ENCODE assay signal across 20 cellular contexts in the genomic region with DNA sequence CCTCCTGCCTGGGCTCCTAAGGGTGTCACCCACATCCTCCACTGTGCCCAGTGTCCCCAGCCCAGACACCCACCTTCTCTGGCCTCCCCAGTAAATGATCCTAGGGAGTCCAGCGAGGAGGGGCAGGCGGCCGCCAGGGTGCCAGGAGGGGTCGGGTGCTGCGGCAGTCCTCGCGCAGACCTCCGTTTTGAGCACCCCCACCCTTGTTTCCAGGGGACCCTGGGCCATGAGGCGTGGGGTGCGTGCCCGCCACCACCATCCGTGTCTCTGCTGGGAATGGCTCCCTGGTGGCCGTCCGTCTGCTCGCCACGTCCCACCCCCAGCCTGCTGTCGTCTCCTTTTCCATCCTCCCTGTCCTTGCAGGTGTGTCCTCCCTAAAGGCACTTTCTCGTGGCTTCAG.
DNase-seq lines count a peak whose midpoint lies in the region; ATAC-seq, FAIRE-seq and TF ChIP-seq lines count a peak whose summit lies in the region.
"Had no signal": no experiment of that assay in that cellular context is flagged by ENCODE, and none has a peak within 500 bp of the region (broad histone marks: within the 10 kb centered on the region; RNA-seq: fewer than 3 reads in every experiment).

No MANE protein-coding gene starts in this region.

- no peak overlapping the region for H4K5ac ChIP-seq in H1 (ENCODE audit: insufficient read length, low read depth, low read length)

- no peaks in the 10 kb centered on the region for H3K27me3 Mint-ChIP-seq in activated naive CD4-positive, alpha-beta T cell treated with anti-CD3 and anti-CD28 coated beads, Interleukin-2, amount 10 ng/mL, durations not matched to agents 7 days and 5 days
- H3K27me3 Mint-ChIP-seq: B cell; CD4-positive, alpha-beta memory T cell had no signal

- no peak overlapping the region for H2BK15ac ChIP-seq in H1 (ENCODE audit: low read length)

- 94% methylated on average over 18 of the region's 18 CpGs; no CpG with 5 or more reads in 1 of the 2 experiments for WGBS in H1 (ENCODE audit: extremely low coverage in 1 of 2, insufficient coverage in 1 of 2, insufficient read length in 1 of 2, insufficient replicate concordance in 2 of 2, low coverage in 1 of 2, low lambda C conversion rate in 2 of 2, missing lambda C conversion rate in 1 of 2), 2 experiments

- H2BK20ac ChIP-seq in H1 (ENCODE audit: low read length), result no peak overlapping the region

- H3K9ac ChIP-seq in H1 (replicated peaks in 1 of 4; ENCODE audit: extremely low read depth in 1 of 4, low read depth in 3 of 4, low read length in 3 of 4) (no peak overlapping the region), rectal smooth muscle tissue (ENCODE audit: low read length) (no peak overlapping the region)

- POLR2A ChIA-PET in H1 (lab: Charles Lee; ENCODE audit: partially characterized antibody), result no interaction called here

- no peak for TF ChIP-seq EP300 in H1 (IDR thresholded peaks at IDR 0.05; ENCODE audit: borderline replicate concordance in 1 of 2, low read depth in 2 of 2, low read length in 2 of 2)

- H4K8ac ChIP-seq in H1 (ENCODE audit: extremely low read depth, insufficient read depth, low read length), result no peak overlapping the region; the same call in 1 of the 2 replicates

- TF ChIP-seq POLR2A in H1 (IDR thresholded peaks at IDR 0.05; ENCODE audit: control extremely low read depth in 1 of 2, low read depth in 2 of 2, low read length in 2 of 2), result no peak

- H3K4me3 Mint-ChIP-seq in activated naive CD4-positive, alpha-beta T cell treated with anti-CD3 and anti-CD28 coated beads, Interleukin-2, amount 10 ng/mL, durations not matched to agents 7 days and 5 days, result no peak overlapping the region
- H3K4me3 Mint-ChIP-seq: B cell; CD4-positive, alpha-beta memory T cell; HFFc6 had no signal

- TF ChIP-seq CTCF in cardiac muscle cell (IDR thresholded peaks at IDR 0.05; ENCODE audit: low read depth, low read length) (no peak), H1 (IDR thresholded peaks at IDR 0.05; ENCODE audit: control extremely low read depth in 1 of 3, insufficient read depth in 1 of 3, low read depth in 1 of 3, low read length in 3 of 3) (no peak)

- no peak overlapping the region for H3K4me2 ChIP-seq in H1 (ENCODE audit: insufficient read depth in 1 of 2, low read depth in 2 of 2, low read length in 2 of 2)

- peaks cover 38% of the 10 kb centered on the region for H3K9me3 Mint-ChIP-seq in activated naive CD4-positive, alpha-beta T cell treated with anti-CD3 and anti-CD28 coated beads, Interleukin-2, amount 10 ng/mL, durations not matched to agents 7 days and 5 days

- H3K79me2 ChIP-seq in H1 (ENCODE audit: control insufficient read depth in 1 of 2, insufficient read depth in 2 of 2, low read length in 2 of 2), result no peaks in the 10 kb centered on the region

- H2BK12ac ChIP-seq in H1 (ENCODE audit: low read depth, low read length), result no peak overlapping the region

- no peak overlapping the region for H3K23ac ChIP-seq in H1 (ENCODE audit: insufficient read length)

- H3K4me1 ChIP-seq in cardiac muscle cell (ENCODE audit: low read depth), result peaks cover 7% of the 10 kb centered on the region
- H3K4me1 ChIP-seq in H1 (replicated peaks in 1 of 4; ENCODE audit: control insufficient read depth in 3 of 4, insufficient read depth in 4 of 4, low read length in 3 of 4), result no peaks in the 10 kb centered on the region
- H3K4me1 ChIP-seq in rectal smooth muscle tissue (ENCODE audit: control insufficient read depth, insufficient read depth, low read length), result peaks cover 9% of the 10 kb centered on the region

- no peaks in the 10 kb centered on the region for H3K79me1 ChIP-seq in H1 (ENCODE audit: low read depth, low read length)

- H3K27ac Mint-ChIP-seq in activated naive CD4-positive, alpha-beta T cell treated with anti-CD3 and anti-CD28 coated beads, Interleukin-2, amount 10 ng/mL, durations not matched to agents 7 days and 5 days, result no peak overlapping the region
- H3K27ac Mint-ChIP-seq: B cell; CD4-positive, alpha-beta memory T cell; HFFc6 had no signal

- no peak overlapping the region for H3K4ac ChIP-seq in H1 (replicated peaks; ENCODE audit: insufficient read length, low read depth, low read length)

- no peaks in the 10 kb centered on the region for H3K4me1 Mint-ChIP-seq in activated naive CD4-positive, alpha-beta T cell treated with anti-CD3 and anti-CD28 coated beads, Interleukin-2, amount 10 ng/mL, durations not matched to agents 7 days and 5 days
- H3K4me1 Mint-ChIP-seq: B cell had no signal

- H4K20me1 ChIP-seq in H1 (replicated peaks in 1 of 2; ENCODE audit: control insufficient read depth in 1 of 2, insufficient read depth in 2 of 2, low read length in 2 of 2), result no peaks in the 10 kb centered on the region

- no peak overlapping the region for H2AK5ac ChIP-seq in H1 (ENCODE audit: low read depth, low read length)

- H3K56ac ChIP-seq in H1 (replicated peaks; ENCODE audit: insufficient read length, low read depth, low read length), result no peak overlapping the region

- H2BK5ac ChIP-seq in H1 (ENCODE audit: low read depth, low read length), result no peak overlapping the region

- H3K9me3 ChIP-seq in cardiac muscle cell (ENCODE audit: low read depth) (no peaks in the 10 kb centered on the region), H1 (ENCODE audit: insufficient read depth in 2 of 2, low read depth in 1 of 2, low read length in 1 of 2) (peaks cover 14 to 16% of the 10 kb centered on the region in 2 experiments)

- no peak overlapping the region for H3K14ac ChIP-seq in H1 (ENCODE audit: insufficient read length)

- TF ChIP-seq RAD21 in H1 (IDR thresholded peaks at IDR 0.05 in 1 of 2, conservative IDR thresholded peaks at IDR 0.05 in 1 of 2; ENCODE audit: low read depth in 2 of 2, low read length in 2 of 2), result no peak

- H3K27me3 ChIP-seq in cardiac muscle cell, result no peaks in the 10 kb centered on the region
- no peaks in the 10 kb centered on the region for H3K27me3 ChIP-seq in H1 (replicated peaks in 1 of 4; ENCODE audit: control insufficient read depth in 3 of 4, extremely low read depth in 1 of 4, insufficient read depth in 3 of 4, low read length in 3 of 4)
- H3K27me3 ChIP-seq in rectal smooth muscle tissue (ENCODE audit: control insufficient read depth, insufficient read depth, low read length), result no peaks in the 10 kb centered on the region

- ATAC-seq in Right ventricle myocardium inferior (no peak), GM19035 (IDR thresholded peaks at IDR 0.05; ENCODE audit: unreplicated experiment) (no peak)
- ATAC-seq: HepG2 had no signal

- peak overlapping the region; percentile 40 for H4K91ac ChIP-seq in H1 (replicated peaks; ENCODE audit: insufficient read length, low read length)

- H3K4me3 ChIP-seq in cardiac muscle cell (no peak overlapping the region), H1 (ENCODE audit: extremely low read depth in 1 of 4, insufficient read depth in 2 of 4, low read depth in 3 of 4, low read length in 4 of 4) (no peak overlapping the region), rectal smooth muscle tissue (ENCODE audit: low read length) (no peak overlapping the region)

- H3K27ac ChIP-seq in cardiac muscle cell (peak overlapping the region; percentile 39), H1 (ENCODE audit: low read depth, low read length) (no peak overlapping the region), rectal smooth muscle tissue (ENCODE audit: low read depth, low read length) (peak overlapping the region; percentile 11)

- no peak for FAIRE-seq in H1 (lab: Jason Lieb, UNC)
- FAIRE-seq: D721Med, G401.6, GM12891, HepG2, HTR-8/SVneo had no signal

- CTCF ChIA-PET in H1 (lab: Charles Lee; ENCODE audit: partially characterized antibody), result no interaction called here
- CTCF ChIA-PET in activated naive CD4-positive, alpha-beta T cell treated with anti-CD3 and anti-CD28 coated beads, Interleukin-2, amount 10 ng/mL, durations not matched to agents 7 days and 5 days (lab: Charles Lee), result no interaction called here

- H3K23me2 ChIP-seq in H1 (ENCODE audit: low read depth, low read length), result no peaks in the 10 kb centered on the region

- H3K36me3 ChIP-seq in cardiac muscle cell, result peaks cover 3% of the 10 kb centered on the region
- H3K36me3 ChIP-seq in H1 (ENCODE audit: control insufficient read depth in 2 of 4, insufficient read depth in 4 of 4, low read length in 3 of 4), result peaks cover 0 to 8% (median 0%) of the 10 kb centered on the region in 4 experiments; a peak in 2 of 8 replicates
- peaks cover 5% of the 10 kb centered on the region for H3K36me3 ChIP-seq in rectal smooth muscle tissue (ENCODE audit: control insufficient read depth, insufficient read depth, low read length)

- H3K36me3 Mint-ChIP-seq in activated naive CD4-positive, alpha-beta T cell treated with anti-CD3 and anti-CD28 coated beads, Interleukin-2, amount 10 ng/mL, durations not matched to agents 7 days and 5 days, result peaks cover 36% of the 10 kb centered on the region

- no peak overlapping the region for H2AFZ ChIP-seq in H1 (ENCODE audit: low read length)

- no peak overlapping the region for H2BK120ac ChIP-seq in H1 (replicated peaks; ENCODE audit: low read depth, low read length)

- intact Hi-C loops in Right ventricle myocardium inferior (cut with DNase I), result no loop called here

- no peak for DNase-seq in cardiac muscle cell (ENCODE audit: low read depth in 1 of 2, low spot score in 1 of 2)
- DNase-seq in Right ventricle myocardium inferior (ENCODE audit: missing footprints), result no peak
- DNase-seq in H1 (ENCODE audit: low read depth in 1 of 2, low spot score in 2 of 2), result no peak
- DNase-seq in activated naive CD4-positive, alpha-beta T cell treated with anti-CD3 and anti-CD28 coated beads, Interleukin-2, amount 10 ng/mL, durations not matched to agents 7 days and 5 days, result no peak
- DNase-seq in cortex of kidney (lab: John Stamatoyannopoulos, UW), result no peak
- DNase-seq: C1 segment of cervical spinal cord, COR-L47, DMS153, EL, HCEC 1CT, HFFc6 had no signal

- H3K18ac ChIP-seq in H1 (ENCODE audit: extremely low read depth, low read length), result no peak overlapping the region

TF ChIP-seq in H1, 55 proteins besides CTCF, POLR2A, EP300 and RAD21 (continues in another document):
- TF ChIP-seq POU5F1 (IDR thresholded peaks at IDR 0.05; ENCODE audit: low read depth, low read length) (no peak), BACH1 (IDR thresholded peaks at IDR 0.05; ENCODE audit: low read length) (no peak), KDM5A (IDR thresholded peaks at IDR 0.05; ENCODE audit: low read length) (no peak), CBX8 (IDR thresholded peaks at IDR 0.05; ENCODE audit: borderline replicate concordance, low read depth, low read length) (no peak), SP1 (IDR thresholded peaks at IDR 0.05; ENCODE audit: low read depth, low read length) (no peak), KDM4A (IDR thresholded peaks at IDR 0.05; ENCODE audit: low read depth, low read length, severe bottlenecking) (no peak), BRCA1 (IDR thresholded peaks at IDR 0.05; ENCODE audit: low read depth, low read length) (no peak), TAF1 (IDR thresholded peaks at IDR 0.05; ENCODE audit: low read depth, low read length) (no peak), ASH2L (IDR thresholded peaks at IDR 0.05; ENCODE audit: low read length) (no peak), RFX5 (IDR thresholded peaks at IDR 0.05; ENCODE audit: borderline replicate concordance, low read depth, low read length) (no peak), CHD2 (IDR thresholded peaks at IDR 0.05; ENCODE audit: low read length) (no peak), FOSL1 (IDR thresholded peaks at IDR 0.05; ENCODE audit: insufficient read depth, low read depth, low read length) (no peak)
